In the genomic region with DNA sequence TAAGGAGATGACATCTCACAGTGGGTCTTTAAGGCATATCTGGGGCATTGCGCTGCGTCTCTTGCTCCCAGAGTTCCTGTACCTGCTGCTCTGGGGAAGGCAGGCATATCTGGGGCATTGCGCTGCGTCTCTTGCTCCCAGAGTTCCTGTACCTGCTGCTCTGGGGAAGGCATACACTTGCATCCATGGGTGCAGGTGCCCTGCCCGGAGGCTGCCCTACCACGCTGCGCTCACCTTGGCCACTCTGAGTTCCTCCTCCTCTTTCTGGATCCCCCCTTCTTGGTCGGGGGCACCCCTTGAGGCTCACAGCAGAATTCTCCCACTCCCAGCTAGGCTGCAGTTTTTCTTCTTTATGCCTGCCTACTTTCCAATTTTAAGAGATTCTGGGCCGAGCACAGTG, we compare ENCODE assay signal across 23 cellular contexts.
DNase-seq lines count a peak whose midpoint lies in the region; ATAC-seq and TF ChIP-seq lines count a peak whose summit lies in the region.
"Had no signal": no experiment of that assay in that cellular context is flagged by ENCODE, and none has a peak within 500 bp of the region (broad histone marks: within the 10 kb centered on the region; RNA-seq: fewer than 3 reads in every experiment).

No MANE protein-coding gene starts in this region.

- H3K36me3 Mint-ChIP-seq in Caco-2 (ENCODE audit: insufficient read depth, unreplicated experiment) (peaks cover 13% of the 10 kb centered on the region), progenitor cell of endocrine pancreas (ENCODE audit: insufficient read depth) (no peaks in the 10 kb centered on the region)
- H3K36me3 Mint-ChIP-seq: CD8-positive, alpha-beta T cell had no signal

- DNase-seq in Caco-2 (no peak), progenitor cell of endocrine pancreas (ENCODE audit: low spot score, unreplicated experiment) (no peak)
- DNase-seq in stimulated activated CD8-positive, alpha-beta memory T cell treated with anti-CD3 and anti-CD28 coated beads, Interleukin-4, amount 100 ng/mL, for 48 hours, result no peak
- no peak for DNase-seq in stimulated activated CD4-positive, alpha-beta T cell treated with anti-CD3 and anti-CD28 coated beads, Interleukin-4, amount 100 ng/mL, for 24 hours
- DNase-seq: 8988T; ACHN; BE2C; C1 segment of cervical spinal cord; CD4-positive, alpha-beta T cell; CD8-positive, alpha-beta T cell; DMS 273 treated with DMSO at 0.1 percent for 48 hours; DMS153; DMS53; DMS79; DND-41; EL; GDM1 had no signal

- peaks cover 37% of the 10 kb centered on the region for H3K9me3 ChIP-seq in Caco-2
- H3K9me3 ChIP-seq: BE2C, BLaER1 had no signal

- POLR2A ChIA-PET in Caco-2 (lab: Charles Lee), result no interaction called here

- peak overlapping the region; percentile 1 for H3K27ac Mint-ChIP-seq in Caco-2 (ENCODE audit: unreplicated experiment)
- H3K27ac Mint-ChIP-seq in progenitor cell of endocrine pancreas, result peak overlapping the region; percentile 13
- H3K27ac Mint-ChIP-seq: CD4-positive, alpha-beta T cell; CD8-positive, alpha-beta T cell had no signal

- H3K4me3 ChIP-seq in Caco-2 (ENCODE audit: low read depth, low read length), result no peak overlapping the region
- H3K4me3 ChIP-seq: BLaER1, GM12878 had no signal

- peaks cover 44% of the 10 kb centered on the region for H3K4me1 ChIP-seq in Caco-2
- H3K4me1 ChIP-seq: BE2C, BLaER1 had no signal

- peaks cover 56% of the 10 kb centered on the region for H3K9me3 Mint-ChIP-seq in Caco-2 (ENCODE audit: unreplicated experiment)
- peaks cover 17% of the 10 kb centered on the region for H3K9me3 Mint-ChIP-seq in progenitor cell of endocrine pancreas (ENCODE audit: low read depth)
- H3K9me3 Mint-ChIP-seq: CD4-positive, alpha-beta T cell had no signal

- H3K4me1 Mint-ChIP-seq in Caco-2 (ENCODE audit: low read depth, unreplicated experiment), result peaks cover 7% of the 10 kb centered on the region
- peaks cover 14% of the 10 kb centered on the region for H3K4me1 Mint-ChIP-seq in progenitor cell of endocrine pancreas (ENCODE audit: low read depth)

- no TSS peak for BruUV-seq in Caco-2 (replicated peaks; lab: Mats Ljungman, UMichigan)

- ATAC-seq in GM19328 (IDR thresholded peaks at IDR 0.05; ENCODE audit: unreplicated experiment), result no peak
- no peak for ATAC-seq in GM19395 (IDR thresholded peaks at IDR 0.05; ENCODE audit: unreplicated experiment)
- ATAC-seq: CD8-positive, alpha-beta T cell; GM12878 had no signal

- H3K4me3 Mint-ChIP-seq in Caco-2 (ENCODE audit: unreplicated experiment) (no peak overlapping the region), progenitor cell of endocrine pancreas (ENCODE audit: low read depth) (no peak overlapping the region)
- H3K4me3 Mint-ChIP-seq: CD4-positive, alpha-beta T cell; CD8-positive, alpha-beta T cell had no signal

- H3K27me3 Mint-ChIP-seq in Caco-2 (ENCODE audit: insufficient read depth, unreplicated experiment), result no peaks in the 10 kb centered on the region
- H3K27me3 Mint-ChIP-seq in progenitor cell of endocrine pancreas, result no peaks in the 10 kb centered on the region

- TF ChIP-seq CTCF in C4-2B (conservative IDR thresholded peaks at IDR 0.05), result no peak
- no peak for TF ChIP-seq CTCF in Caco-2 (IDR thresholded peaks at IDR 0.05; ENCODE audit: insufficient read depth in 1 of 2, low read depth in 1 of 2, low read length in 1 of 2, severe bottlenecking in 1 of 2, unreplicated experiment in 1 of 2)
- TF ChIP-seq CTCF in VCaP (conservative IDR thresholded peaks at IDR 0.05), result no peak
- TF ChIP-seq CTCF in progenitor cell of endocrine pancreas (IDR thresholded peaks at IDR 0.05; ENCODE audit: unreplicated experiment), result no peak

- CTCF ChIA-PET in Caco-2 (lab: Charles Lee), result no interaction called here

- intact Hi-C loops in Caco-2 (cut with micrococcal nuclease; ENCODE audit: unreplicated experiment), result loop anchor here (2.0 kb wide), 1 partner anchor 61 kb away; a partner anchor contains a TSS

- H3K27me3 ChIP-seq in Caco-2 (replicated peaks; ENCODE audit: control insufficient read depth, insufficient read depth, low read length), result no peaks in the 10 kb centered on the region
- H3K27me3 ChIP-seq: BLaER1 had no signal

- no peaks in the 10 kb centered on the region for H3K36me3 ChIP-seq in Caco-2 (ENCODE audit: control insufficient read depth, insufficient read depth, low read length)
- H3K36me3 ChIP-seq: BE2C, BLaER1 had no signal

- peak overlapping the region; percentile 46 for H3K27ac ChIP-seq in C4-2B
- peak overlapping the region; percentile 98 for H3K27ac ChIP-seq in VCaP
- H3K27ac ChIP-seq: BLaER1 had no signal
